ENCODE assay signal across 8 cellular contexts in the genomic region with DNA sequence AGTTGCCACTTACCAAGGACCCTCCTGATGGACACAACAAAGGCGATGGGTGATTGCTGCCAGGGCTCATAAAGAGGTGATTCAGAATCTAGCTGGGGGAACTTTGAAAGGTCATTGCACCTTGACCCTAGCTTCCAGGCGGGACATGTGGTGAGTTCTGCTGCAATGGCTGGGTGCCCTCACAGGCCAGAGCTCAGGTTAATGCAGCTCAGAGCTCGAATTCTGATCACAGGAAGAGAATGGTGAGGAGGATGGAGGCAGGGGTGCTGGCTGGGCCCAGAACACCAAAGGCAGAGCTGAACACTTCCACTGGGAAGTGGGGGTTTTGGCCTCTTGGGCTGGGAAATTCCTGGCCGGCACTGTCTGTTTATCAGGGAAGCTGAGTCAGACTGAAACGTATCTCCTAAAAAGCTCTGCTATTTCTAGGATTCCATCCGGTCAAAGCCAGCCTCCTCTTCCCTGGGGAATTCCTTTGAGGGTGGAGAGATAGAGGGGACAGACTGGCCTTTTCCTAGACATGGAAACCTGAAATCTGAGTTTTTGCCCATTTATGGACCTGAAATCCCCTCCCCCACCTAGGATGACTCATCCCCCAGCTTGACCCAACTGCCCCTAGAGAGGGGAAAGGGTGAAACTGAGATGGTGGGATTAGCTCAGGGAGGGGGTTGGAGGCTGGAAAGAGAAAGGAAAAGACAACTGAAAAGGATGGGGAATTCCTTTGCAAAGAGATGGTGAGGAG. TPM values are rescaled to one million over a fixed set of nuclear protein-coding genes. Genes with fewer than 3 reads are reported as not detected.
DNase-seq lines count a peak whose midpoint lies in the region; ATAC-seq and TF ChIP-seq lines count a peak whose summit lies in the region.

No MANE protein-coding gene starts in this region.

- intact Hi-C loops in spleen (cut with DNase I; ENCODE audit: low total_unique reads), result no loop called here

- ATAC-seq in GM18907 (IDR thresholded peaks at IDR 0.05; ENCODE audit: unreplicated experiment), result no peak

- H3K27ac ChIP-seq in iPS-18a (ENCODE audit: low read length) (peak overlapping the region; percentile 83), spleen (peak overlapping the region in 7 of 8 donors; percentile 55 to 80 (median 72))

- H3K9me3 ChIP-seq in iPS-18a (ENCODE audit: control insufficient read depth, low read depth, low read length) (no peaks in the 10 kb centered on the region), spleen (no peaks in the 10 kb centered on the region)

- H3K4me3 ChIP-seq in iPS-18a (ENCODE audit: low read length), result peak overlapping the region; percentile 36
- no peak overlapping the region for H3K4me3 ChIP-seq in spleen

- H3K4me1 ChIP-seq in iPS-18a (ENCODE audit: control insufficient read depth, low read depth, low read length), result peaks cover 37% of the 10 kb centered on the region
- peaks cover 14 to 99% (median 38%) of the 10 kb centered on the region in 6 donors for H3K4me1 ChIP-seq in spleen

- H3K27me3 ChIP-seq in iPS-18a (ENCODE audit: control insufficient read depth, insufficient read depth, low read length), result no peaks in the 10 kb centered on the region
- no peaks in the 10 kb centered on the region for H3K27me3 ChIP-seq in spleen (replicated peaks in 1 of 7)

- no peak for TF ChIP-seq CTCF in spleen (IDR thresholded peaks at IDR 0.05 in 8 of 11, conservative IDR thresholded peaks at IDR 0.05 in 3 of 11)

- peak overlapping the region; percentile 59 for H3K9ac ChIP-seq in iPS-18a (ENCODE audit: low read length)

- TF ChIP-seq POLR2A in spleen (IDR thresholded peaks at IDR 0.05), result no peak

- 54 to 76% (median 65%) methylated on average over 6 of the region's 6 CpGs for WGBS in spleen, 5 donors

- H3K36me3 ChIP-seq in iPS-18a (ENCODE audit: control insufficient read depth, low read depth, low read length) (no peaks in the 10 kb centered on the region), spleen (no peaks in the 10 kb centered on the region)

- peak; percentile 94 for DNase-seq in HCEC 1CT
- DNase-seq in amniotic epithelial cell (ENCODE audit: low read depth), result peak; percentile 93
- no peak for DNase-seq in spleen
- DNase-seq in NCI-H510A treated with DMSO at 0.1 percent for 48 hours (lab: John Stamatoyannopoulos, UW), result no peak
- no peak for DNase-seq in activated CD4-positive, alpha-beta T cell treated with anti-CD3 and anti-CD28 coated beads for 4 hours
- DNase-seq in activated T-cell treated with anti-CD3 and anti-CD28 coated beads, Interleukin-2, amount 50 U/mL, for 48 hours, result no peak

RNA-seq across cellular contexts. Expression of a gene that starts 27.2 kb away (rescaled TPM):
- total RNA-seq in spleen, result 10 to 100 TPM in 6 of 7 donors, 1 to 10 TPM in 1; 9.3 to 32.7 (median 20.0) TPM
- 1 to 10 TPM; 5.7 to 6.6 (median 5.8) TPM for polyA plus RNA-seq in spleen

Comparison
In these comparisons a context has a peak if more than half of its experiments do, and no peak if none do; other contexts are left out.
1. DNase-seq: peak in HCEC 1CT (single experiment) and amniotic epithelial cell (single experiment); none in spleen (single experiment), NCI-H510A treated with DMSO at 0.1 percent for 48 hours (single experiment), activated CD4-positive, alpha-beta T cell treated with anti-CD3 and anti-CD28 coated beads for 4 hours (0 of 2) and activated T-cell treated with anti-CD3 and anti-CD28 coated beads, Interleukin-2, amount 50 U/mL, for 48 hours (0 of 2).